15 cellular contexts compared by ENCODE assay signal in genomic region chr4:22369901-22370562, GRCh38.
A peak's percentile ranks its signal among the peaks of the same experiment; 100 is the strongest.
DNase-seq lines count a peak whose midpoint lies in the region; ATAC-seq and TF ChIP-seq lines count a peak whose summit lies in the region.
"Had no signal": no experiment of that assay in that cellular context is flagged by ENCODE, and none has a peak within 500 bp of the region (broad histone marks: within the 10 kb centered on the region; RNA-seq: fewer than 3 reads in every experiment).

No MANE protein-coding gene starts in this region.

- no peak overlapping the region for H3K4me3 Mint-ChIP-seq in activated naive CD8-positive, alpha-beta T cell treated with anti-CD3 and anti-CD28 coated beads, Interleukin-2, amount 50 U/mL, for 24 hours
- no peak overlapping the region for H3K4me3 Mint-ChIP-seq in activated naive CD8-positive, alpha-beta T cell treated with anti-CD3 and anti-CD28 coated beads for 36 hours
- no peak overlapping the region for H3K4me3 Mint-ChIP-seq in progenitor cell of endocrine pancreas (ENCODE audit: low read depth)
- H3K4me3 Mint-ChIP-seq: CD4-positive, CD25-positive, alpha-beta regulatory T cell had no signal

- no peaks in the 10 kb centered on the region for H3K36me3 ChIP-seq in gastrocnemius medialis
- H3K36me3 ChIP-seq: BLaER1 treated with 17β-estradiol and CSF1 and Interleukin-3, amounts not matched to agents 10 nM and 100 nM had no signal

- no peaks in the 10 kb centered on the region for H3K9me3 ChIP-seq in gastrocnemius medialis

- TF ChIP-seq CTCF in progenitor cell of endocrine pancreas (IDR thresholded peaks at IDR 0.05; ENCODE audit: unreplicated experiment) (no peak), gastrocnemius medialis (IDR thresholded peaks at IDR 0.05 in 4 of 5, conservative IDR thresholded peaks at IDR 0.05 in 1 of 5) (no peak)

- no peak for TF ChIP-seq POLR2A in gastrocnemius medialis (IDR thresholded peaks at IDR 0.05)

- peak; percentile 20 for ATAC-seq in activated naive CD8-positive, alpha-beta T cell treated with anti-CD3 and anti-CD28 coated beads, Interleukin-2, amount 50 U/mL, for 24 hours
- ATAC-seq in gastrocnemius medialis, result no peak
- ATAC-seq in HG02571 (IDR thresholded peaks at IDR 0.05; ENCODE audit: unreplicated experiment), result no peak
- ATAC-seq: K562 had no signal

- DNase-seq in activated naive CD8-positive, alpha-beta T cell treated with anti-CD3 and anti-CD28 coated beads, Interleukin-2, amount 50 U/mL, for 24 hours, result no peak
- no peak for DNase-seq in activated naive CD8-positive, alpha-beta T cell treated with anti-CD3 and anti-CD28 coated beads for 36 hours
- peak; percentile 67 for DNase-seq in cerebellar cortex (ENCODE audit: low spot score)
- DNase-seq in progenitor cell of endocrine pancreas (ENCODE audit: low spot score, unreplicated experiment), result no peak
- no peak for DNase-seq in activated CD4-positive, CD25-positive, alpha-beta regulatory T cell (lab: John Stamatoyannopoulos, UW)
- DNase-seq in gastrocnemius medialis, result no peak
- DNase-seq: ACHN; CD4-positive, CD25-positive, alpha-beta regulatory T cell; DMS79; GM23248; H7 had no signal

- H3K36me3 Mint-ChIP-seq in activated naive CD8-positive, alpha-beta T cell treated with anti-CD3 and anti-CD28 coated beads, Interleukin-2, amount 50 U/mL, for 24 hours (ENCODE audit: low read depth), result no peaks in the 10 kb centered on the region
- H3K36me3 Mint-ChIP-seq in activated naive CD8-positive, alpha-beta T cell treated with anti-CD3 and anti-CD28 coated beads for 36 hours, result no peaks in the 10 kb centered on the region
- H3K36me3 Mint-ChIP-seq in progenitor cell of endocrine pancreas (ENCODE audit: insufficient read depth), result peaks cover 5% of the 10 kb centered on the region
- H3K36me3 Mint-ChIP-seq: CD4-positive, CD25-positive, alpha-beta regulatory T cell had no signal

- no peaks in the 10 kb centered on the region for H3K4me1 ChIP-seq in gastrocnemius medialis

- no peak overlapping the region for H3K27ac Mint-ChIP-seq in activated naive CD8-positive, alpha-beta T cell treated with anti-CD3 and anti-CD28 coated beads, Interleukin-2, amount 50 U/mL, for 24 hours
- H3K27ac Mint-ChIP-seq in activated naive CD8-positive, alpha-beta T cell treated with anti-CD3 and anti-CD28 coated beads for 36 hours, result no peak overlapping the region
- H3K27ac Mint-ChIP-seq in progenitor cell of endocrine pancreas, result peak overlapping the region; percentile 36
- H3K27ac Mint-ChIP-seq: CD4-positive, CD25-positive, alpha-beta regulatory T cell had no signal

- in situ Hi-C loops in gastrocnemius medialis (cut with MboI; ENCODE audit: low sequenced_read_pairs in 4 of 4), result no loop called here

- H3K4me3 ChIP-seq in gastrocnemius medialis, result no peak overlapping the region
- H3K4me3 ChIP-seq: BLaER1 treated with 17β-estradiol and CSF1 and Interleukin-3, amounts not matched to agents 10 nM and 100 nM; GM23248; K562 had no signal

- no peaks in the 10 kb centered on the region for H3K9me3 Mint-ChIP-seq in activated naive CD8-positive, alpha-beta T cell treated with anti-CD3 and anti-CD28 coated beads, Interleukin-2, amount 50 U/mL, for 24 hours
- peaks cover 2% of the 10 kb centered on the region for H3K9me3 Mint-ChIP-seq in activated naive CD8-positive, alpha-beta T cell treated with anti-CD3 and anti-CD28 coated beads for 36 hours
- H3K9me3 Mint-ChIP-seq in progenitor cell of endocrine pancreas (ENCODE audit: low read depth), result peaks cover 6% of the 10 kb centered on the region

- H3K27me3 Mint-ChIP-seq in activated naive CD8-positive, alpha-beta T cell treated with anti-CD3 and anti-CD28 coated beads, Interleukin-2, amount 50 U/mL, for 24 hours, result no peaks in the 10 kb centered on the region
- no peaks in the 10 kb centered on the region for H3K27me3 Mint-ChIP-seq in activated naive CD8-positive, alpha-beta T cell treated with anti-CD3 and anti-CD28 coated beads for 36 hours
- H3K27me3 Mint-ChIP-seq in progenitor cell of endocrine pancreas, result no peaks in the 10 kb centered on the region
- H3K27me3 Mint-ChIP-seq: CD4-positive, CD25-positive, alpha-beta regulatory T cell had no signal

- no peaks in the 10 kb centered on the region for H3K27me3 ChIP-seq in gastrocnemius medialis
- H3K27me3 ChIP-seq: BLaER1 treated with 17β-estradiol and CSF1 and Interleukin-3, amounts not matched to agents 10 nM and 100 nM had no signal

- no peak overlapping the region for H3K27ac ChIP-seq in gastrocnemius medialis
- H3K27ac ChIP-seq: BLaER1 treated with 17β-estradiol and CSF1 and Interleukin-3, amounts not matched to agents 10 nM and 100 nM; GM23248; HL-60 had no signal

- intact Hi-C loops in gastrocnemius medialis (cut with DNase I; ENCODE audit: low total_unique reads), result no loop called here

- H3K4me1 Mint-ChIP-seq in activated naive CD8-positive, alpha-beta T cell treated with anti-CD3 and anti-CD28 coated beads, Interleukin-2, amount 50 U/mL, for 24 hours, result no peaks in the 10 kb centered on the region
- H3K4me1 Mint-ChIP-seq in activated naive CD8-positive, alpha-beta T cell treated with anti-CD3 and anti-CD28 coated beads for 36 hours, result no peaks in the 10 kb centered on the region
- peaks cover 2% of the 10 kb centered on the region for H3K4me1 Mint-ChIP-seq in progenitor cell of endocrine pancreas (ENCODE audit: low read depth)
- H3K4me1 Mint-ChIP-seq: CD4-positive, CD25-positive, alpha-beta regulatory T cell had no signal
